Comparison of ENCODE assay signal across 8 cellular contexts in genomic region chr11:95680169-95680929, GRCh38.
DNase-seq lines count a peak whose midpoint lies in the region; ATAC-seq lines count a peak whose summit lies in the region.

No MANE protein-coding gene starts in this region.

- H3K36me3 Mint-ChIP-seq in T-helper 1 cell treated with Interleukin-12 subunit alpha and Interleukin-12 subunit beta and Interleukin-4 antibody, amounts not matched to agents 30 μg/mL and 1 μg/mL, for 36 hours (ENCODE audit: low read depth), result peaks cover 10% of the 10 kb centered on the region
- peaks cover 0 to 3% (median 0%) of the 10 kb centered on the region in 3 donors for H3K36me3 Mint-ChIP-seq in naive thymus-derived CD8-positive, alpha-beta T cell
- no peaks in the 10 kb centered on the region for H3K36me3 Mint-ChIP-seq in stimulated activated memory B cell treated with anti-CD40 and anti-IgM and Interleukin-4, amounts not matched to agents 10 μg/mL and 1 μg/mL and 100 μg/mL, for 72 hours

- H3K4me1 Mint-ChIP-seq in T-helper 1 cell treated with Interleukin-12 subunit alpha and Interleukin-12 subunit beta and Interleukin-4 antibody, amounts not matched to agents 30 μg/mL and 1 μg/mL, for 36 hours (ENCODE audit: low read depth), result peaks cover 57% of the 10 kb centered on the region
- H3K4me1 Mint-ChIP-seq in naive thymus-derived CD8-positive, alpha-beta T cell, result peaks cover 13 to 65% (median 37%) of the 10 kb centered on the region in 4 donors
- peaks cover 22% of the 10 kb centered on the region for H3K4me1 Mint-ChIP-seq in stimulated activated memory B cell treated with anti-CD40 and anti-IgM and Interleukin-4, amounts not matched to agents 10 μg/mL and 1 μg/mL and 100 μg/mL, for 72 hours

- intact Hi-C loops in posterior vena cava (cut with DNase I), result no loop called here

- POLR2A ChIA-PET in naive thymus-derived CD8-positive, alpha-beta T cell (lab: Charles Lee), result interaction anchor here (0.9 to 2.0 kb wide), 6 partner anchors 9 to 448 kb away, joined by 3 to 6 read pairs (median 3); no protein-coding TSS in a partner anchor

- DNase-seq in T-helper 1 cell (no peak), amniotic epithelial cell (ENCODE audit: low read depth) (peak; percentile 87), posterior vena cava (ENCODE audit: low spot score) (no peak), nucleus accumbens (lab: John Stamatoyannopoulos, UW) (no peak)
- DNase-seq in naive thymus-derived CD8-positive, alpha-beta T cell, result no peak

- no peaks in the 10 kb centered on the region for H3K9me3 Mint-ChIP-seq in T-helper 1 cell treated with Interleukin-12 subunit alpha and Interleukin-12 subunit beta and Interleukin-4 antibody, amounts not matched to agents 30 μg/mL and 1 μg/mL, for 36 hours
- H3K9me3 Mint-ChIP-seq in naive thymus-derived CD8-positive, alpha-beta T cell, result peaks cover 0 to 5% (median 0%) of the 10 kb centered on the region in 9 donors
- H3K9me3 Mint-ChIP-seq in stimulated activated memory B cell treated with anti-CD40 and anti-IgM and Interleukin-4, amounts not matched to agents 10 μg/mL and 1 μg/mL and 100 μg/mL, for 72 hours, result no peaks in the 10 kb centered on the region

- H3K27ac Mint-ChIP-seq in T-helper 1 cell treated with Interleukin-12 subunit alpha and Interleukin-12 subunit beta and Interleukin-4 antibody, amounts not matched to agents 30 μg/mL and 1 μg/mL, for 36 hours, result peak overlapping the region; percentile 19
- H3K27ac Mint-ChIP-seq in naive thymus-derived CD8-positive, alpha-beta T cell, result peak overlapping the region in 9 of 10 donors; percentile 3 to 85 (median 60)
- H3K27ac Mint-ChIP-seq in stimulated activated memory B cell treated with anti-CD40 and anti-IgM and Interleukin-4, amounts not matched to agents 10 μg/mL and 1 μg/mL and 100 μg/mL, for 72 hours, result no peak overlapping the region

- no peak overlapping the region for H3K4me3 Mint-ChIP-seq in T-helper 1 cell treated with Interleukin-12 subunit alpha and Interleukin-12 subunit beta and Interleukin-4 antibody, amounts not matched to agents 30 μg/mL and 1 μg/mL, for 36 hours
- H3K4me3 Mint-ChIP-seq in naive thymus-derived CD8-positive, alpha-beta T cell, result peak overlapping the region in 8 of 10 donors; percentile 0 to 72 (median 48)
- no peak overlapping the region for H3K4me3 Mint-ChIP-seq in stimulated activated memory B cell treated with anti-CD40 and anti-IgM and Interleukin-4, amounts not matched to agents 10 μg/mL and 1 μg/mL and 100 μg/mL, for 72 hours

- H3K27me3 Mint-ChIP-seq in T-helper 1 cell treated with Interleukin-12 subunit alpha and Interleukin-12 subunit beta and Interleukin-4 antibody, amounts not matched to agents 30 μg/mL and 1 μg/mL, for 36 hours (ENCODE audit: low read depth), result no peaks in the 10 kb centered on the region
- H3K27me3 Mint-ChIP-seq in naive thymus-derived CD8-positive, alpha-beta T cell, result no peaks in the 10 kb centered on the region
- no peaks in the 10 kb centered on the region for H3K27me3 Mint-ChIP-seq in stimulated activated memory B cell treated with anti-CD40 and anti-IgM and Interleukin-4, amounts not matched to agents 10 μg/mL and 1 μg/mL and 100 μg/mL, for 72 hours

- ATAC-seq in HG02981 (IDR thresholded peaks at IDR 0.05; ENCODE audit: unreplicated experiment), result peak; percentile 83
- ATAC-seq in naive thymus-derived CD8-positive, alpha-beta T cell, result no peak
- no peak for ATAC-seq in stimulated activated memory B cell treated with anti-CD40 and anti-IgM and Interleukin-4, amounts not matched to agents 10 μg/mL and 1 μg/mL and 100 μg/mL, for 72 hours

Comparison
In these comparisons a context has a peak if more than half of its experiments do, and no peak if none do; other contexts are left out.
1. H3K4me3 Mint-ChIP-seq: peak in naive thymus-derived CD8-positive, alpha-beta T cell (8 of 10); none in T-helper 1 cell treated with Interleukin-12 subunit alpha and Interleukin-12 subunit beta and Interleukin-4 antibody, amounts not matched to agents 30 μg/mL and 1 μg/mL, for 36 hours (single experiment) and stimulated activated memory B cell treated with anti-CD40 and anti-IgM and Interleukin-4, amounts not matched to agents 10 μg/mL and 1 μg/mL and 100 μg/mL, for 72 hours (single experiment).